Comparison of ENCODE assay signal across 25 cellular contexts in genomic region chr2:190459881-190460280, GRCh38.
"Had no signal": no experiment of that assay in that cellular context is flagged by ENCODE, and none has a peak within 500 bp of the region (broad histone marks: within the 10 kb centered on the region; RNA-seq: fewer than 3 reads in every experiment).

No MANE protein-coding gene starts in this region.

- DNase-seq: activated CD4-positive, alpha-beta T cell treated with anti-CD3 and anti-CD28 coated beads for 36 hours; activated CD4-positive, CD25-positive, alpha-beta regulatory T cell; activated CD8-positive, alpha-beta memory T cell treated with anti-CD3 and anti-CD28 coated beads, Interleukin-2, amount 10 ng/mL, durations not matched to agents 7 days and 5 days; activated CD8-positive, alpha-beta T cell treated with anti-CD3 and anti-CD28 coated beads, Interleukin-2, amount 10 ng/mL, durations not matched to agents 7 days and 5 days; activated effector memory CD4-positive, alpha-beta T cell treated with Interleukin-2 at 50 U/mL for 16 hours; activated naive CD4-positive, alpha-beta T cell treated with Interleukin-2 at 50 U/mL for 16 hours; activated T-cell treated with anti-CD3 and anti-CD28 coated beads for 4 hours; activated T-cell treated with anti-CD3 and anti-CD28 coated beads, Interleukin-2, amount 50 U/mL, for 72 hours; aorta; body of pancreas; cerebellar nuclear complex; colonic mucosa; dorsolateral prefrontal cortex; effector memory CD4-positive, alpha-beta T cell; head of caudate nucleus; kidney glomerular epithelial cell; mucosa of descending colon; nucleus accumbens; pancreas; psoas muscle; spleen; stimulated activated naive CD4-positive, alpha-beta T cell treated with Interleukin-2 at 50 U/mL for 16 hours; T-helper 9 cell had no signal

- ATAC-seq: activated CD4-positive, alpha-beta T cell treated with anti-CD3 and anti-CD28 coated beads for 36 hours; activated CD8-positive, alpha-beta memory T cell treated with anti-CD3 and anti-CD28 coated beads, Interleukin-2, amount 10 ng/mL, durations not matched to agents 7 days and 5 days; activated CD8-positive, alpha-beta T cell treated with anti-CD3 and anti-CD28 coated beads, Interleukin-2, amount 10 ng/mL, durations not matched to agents 7 days and 5 days; activated T-cell treated with anti-CD3 and anti-CD28 coated beads, Interleukin-2, amount 50 U/mL, for 72 hours; body of pancreas; left lobe of liver; mucosa of descending colon; pancreas; psoas muscle had no signal

- H3K27me3 ChIP-seq: body of pancreas, colonic mucosa, dorsolateral prefrontal cortex, pancreas, spleen, tibial nerve had no signal

- H3K4me3 ChIP-seq: body of pancreas, colonic mucosa, dorsolateral prefrontal cortex, mucosa of descending colon, pancreas, psoas muscle, spleen, tibial nerve had no signal

- H3K36me3 ChIP-seq: colonic mucosa, pancreas had no signal

- H3K4me1 ChIP-seq: body of pancreas, colonic mucosa, pancreas, psoas muscle had no signal

- H3K27ac ChIP-seq: body of pancreas, colonic mucosa, pancreas, psoas muscle, spleen, tibial nerve had no signal

- H3K9me3 ChIP-seq: body of pancreas, colonic mucosa, mucosa of descending colon, pancreas, psoas muscle, spleen, tibial nerve had no signal
